ENCODE assay signal across 24 cellular contexts in the genomic region with DNA sequence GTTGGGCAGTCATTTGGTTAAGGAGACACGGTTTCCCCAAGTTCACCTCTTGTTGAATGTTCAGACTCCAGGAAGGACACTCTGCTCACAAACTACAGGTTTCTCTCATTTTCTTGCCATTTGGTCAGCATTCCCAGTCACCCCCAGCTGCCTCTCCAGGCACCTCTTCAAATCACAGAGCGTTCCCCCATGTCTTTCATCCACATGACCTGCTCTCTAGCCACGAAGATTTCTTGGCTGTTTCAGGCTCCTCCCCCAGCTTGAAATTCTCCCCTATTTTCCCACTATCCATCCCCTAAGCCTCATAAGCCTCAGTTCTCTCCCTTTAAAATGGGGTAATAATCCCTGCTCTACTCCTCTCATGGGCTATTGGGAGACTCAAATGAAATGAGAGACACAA.
"Had no signal": no experiment of that assay in that cellular context is flagged by ENCODE, and none has a peak within 500 bp of the region (broad histone marks: within the 10 kb centered on the region; RNA-seq: fewer than 3 reads in every experiment).

No MANE protein-coding gene starts in this region.

- H3K9me3 ChIP-seq: body of pancreas, left lung, lower lobe of right lung, spleen, thoracic aorta, uterus had no signal

- H3K27ac ChIP-seq: body of pancreas, cardiac muscle cell, left lung, lower lobe of right lung, spleen, thoracic aorta, VCaP had no signal

- H3K4me3 Mint-ChIP-seq: activated CD4-positive, alpha-beta memory T cell treated with anti-CD3 and anti-CD28 coated beads for 36 hours; activated T-cell treated with anti-CD3 and anti-CD28 coated beads, Interleukin-2, amount 50 U/mL, for 24 hours; activated T-helper 17 cell treated with anti-CD3 and anti-CD28 coated beads, Interleukin-2, amount 50 U/mL, for 72 hours; naive thymus-derived CD8-positive, alpha-beta T cell; T-helper 1 cell treated with Interleukin-12 subunit alpha and Interleukin-12 subunit beta and Interleukin-4 antibody, amounts not matched to agents 30 μg/mL and 1 μg/mL, for 36 hours had no signal

- DNase-seq: activated CD4-positive, alpha-beta memory T cell treated with anti-CD3 and anti-CD28 coated beads for 36 hours; activated CD4-positive, alpha-beta T cell treated with anti-CD3 and anti-CD28 coated beads for 48 hours; activated CD8-positive, alpha-beta memory T cell treated with anti-CD3 and anti-CD28 coated beads, Interleukin-2, amount 50 U/mL, for 48 hours; activated gamma-delta T cell treated with Interleukin-2 at 50 U/mL for 16 hours; activated T-cell treated with anti-CD3 and anti-CD28 coated beads, Interleukin-2, amount 50 U/mL, for 24 hours; aorta; body of pancreas; kidney glomerular epithelial cell; left lung; lower lobe of right lung; mesenchymal stem cell; naive thymus-derived CD8-positive, alpha-beta T cell; right cardiac atrium; spleen; stimulated activated naive CD4-positive, alpha-beta T cell; T-helper 9 cell; uterus had no signal

- H3K27ac Mint-ChIP-seq: activated CD4-positive, alpha-beta memory T cell treated with anti-CD3 and anti-CD28 coated beads for 36 hours; activated T-cell treated with anti-CD3 and anti-CD28 coated beads, Interleukin-2, amount 50 U/mL, for 24 hours; activated T-helper 17 cell treated with anti-CD3 and anti-CD28 coated beads, Interleukin-2, amount 50 U/mL, for 72 hours; T-helper 1 cell treated with Interleukin-12 subunit alpha and Interleukin-12 subunit beta and Interleukin-4 antibody, amounts not matched to agents 30 μg/mL and 1 μg/mL, for 36 hours had no signal

- H3K36me3 Mint-ChIP-seq: activated CD4-positive, alpha-beta memory T cell treated with anti-CD3 and anti-CD28 coated beads for 36 hours; activated naive CD4-positive, alpha-beta T cell treated with anti-CD3 and anti-CD28 coated beads, Interleukin-2, amount 50 U/mL, for 72 hours had no signal

- H3K4me3 ChIP-seq: body of pancreas, cardiac muscle cell, left lung, lower lobe of right lung, spleen, thoracic aorta, uterus had no signal

- H3K9me3 Mint-ChIP-seq: activated CD4-positive, alpha-beta memory T cell treated with anti-CD3 and anti-CD28 coated beads for 36 hours; activated T-cell treated with anti-CD3 and anti-CD28 coated beads, Interleukin-2, amount 50 U/mL, for 24 hours; activated T-helper 17 cell treated with anti-CD3 and anti-CD28 coated beads, Interleukin-2, amount 50 U/mL, for 72 hours; naive thymus-derived CD8-positive, alpha-beta T cell had no signal

- ATAC-seq: activated CD4-positive, CD25-positive, alpha-beta regulatory T cell treated with anti-CD3 and anti-CD28 coated beads, Interleukin-2, amount 50 U/mL, for 24 hours; activated naive CD4-positive, alpha-beta T cell treated with anti-CD3 and anti-CD28 coated beads, Interleukin-2, amount 50 U/mL, for 72 hours; activated T-helper 17 cell treated with anti-CD3 and anti-CD28 coated beads, Interleukin-2, amount 50 U/mL, for 72 hours; body of pancreas; left lung; lower lobe of right lung; naive thymus-derived CD8-positive, alpha-beta T cell; right cardiac atrium had no signal

- H3K36me3 ChIP-seq: cardiac muscle cell, left lung, lower lobe of right lung, spleen, thoracic aorta, uterus had no signal

- H3K27me3 ChIP-seq: body of pancreas, cardiac muscle cell, left lung, spleen, uterus had no signal

- H3K27me3 Mint-ChIP-seq: activated CD4-positive, alpha-beta memory T cell treated with anti-CD3 and anti-CD28 coated beads for 36 hours; activated T-cell treated with anti-CD3 and anti-CD28 coated beads, Interleukin-2, amount 50 U/mL, for 24 hours; activated T-helper 17 cell treated with anti-CD3 and anti-CD28 coated beads, Interleukin-2, amount 50 U/mL, for 72 hours; naive thymus-derived CD8-positive, alpha-beta T cell had no signal
